26 cellular contexts compared by ENCODE assay signal in the genomic region with DNA sequence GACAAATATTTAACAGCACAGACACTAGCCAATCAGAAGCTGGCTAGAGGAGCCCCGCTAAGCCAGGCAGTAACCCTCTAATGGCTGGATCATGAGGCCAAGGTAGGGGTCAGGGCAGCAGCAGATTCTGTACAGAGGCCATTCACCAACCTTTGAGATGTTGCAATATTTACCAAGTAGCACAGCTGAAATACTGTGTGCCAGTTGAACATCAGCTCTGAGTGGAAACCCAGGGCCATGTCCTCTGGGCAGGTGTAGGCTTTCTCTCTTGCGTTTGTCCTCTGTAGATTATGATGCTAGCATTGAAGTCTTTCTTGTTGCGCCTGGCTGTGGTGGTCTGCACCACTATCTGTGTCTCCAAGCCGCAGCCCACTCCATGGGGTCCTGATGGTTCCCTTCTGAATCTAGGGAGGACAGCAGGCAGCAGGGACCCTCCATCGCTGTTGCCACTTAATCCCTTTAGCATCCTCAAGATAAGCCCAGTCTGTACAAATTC.
"Had no signal": no experiment of that assay in that cellular context is flagged by ENCODE, and none has a peak within 500 bp of the region (broad histone marks: within the 10 kb centered on the region; RNA-seq: fewer than 3 reads in every experiment).

No MANE protein-coding gene starts in this region.

- H3K27me3 ChIP-seq: right atrium auricular region, upper lobe of left lung, vagina had no signal

- H3K9me3 Mint-ChIP-seq: activated CD4-positive, alpha-beta memory T cell treated with anti-CD3 and anti-CD28 coated beads, Interleukin-2, amount 10 ng/mL, durations not matched to agents 7 days and 5 days; activated CD4-positive, alpha-beta T cell treated with anti-CD3 and anti-CD28 coated beads, Interleukin-2, amount 10 ng/mL, durations not matched to agents 7 days and 5 days; activated T-cell treated with anti-CD3 and anti-CD28 coated beads, Interleukin-2, amount 50 U/mL, for 24 hours; activated T-helper 17 cell treated with anti-CD3 and anti-CD28 coated beads, Interleukin-2, amount 50 U/mL, for 72 hours; immature natural killer cell; nephron; T-helper 1 cell treated with Interleukin-12 subunit alpha and Interleukin-12 subunit beta and Interleukin-4 antibody, amounts not matched to agents 30 μg/mL and 1 μg/mL, for 36 hours had no signal

- H3K9me3 ChIP-seq: gastroesophageal sphincter, mucosa of descending colon, neutrophil, prostate gland, right atrium auricular region, spleen, upper lobe of left lung, vagina had no signal

- H3K27ac Mint-ChIP-seq: activated CD4-positive, alpha-beta memory T cell treated with anti-CD3 and anti-CD28 coated beads, Interleukin-2, amount 10 ng/mL, durations not matched to agents 7 days and 5 days; activated CD4-positive, alpha-beta T cell treated with anti-CD3 and anti-CD28 coated beads, Interleukin-2, amount 10 ng/mL, durations not matched to agents 7 days and 5 days; activated T-cell treated with anti-CD3 and anti-CD28 coated beads, Interleukin-2, amount 50 U/mL, for 24 hours; activated T-helper 17 cell treated with anti-CD3 and anti-CD28 coated beads, Interleukin-2, amount 50 U/mL, for 72 hours; immature natural killer cell; nephron; T-helper 1 cell treated with Interleukin-12 subunit alpha and Interleukin-12 subunit beta and Interleukin-4 antibody, amounts not matched to agents 30 μg/mL and 1 μg/mL, for 36 hours had no signal

- H3K36me3 Mint-ChIP-seq: immature natural killer cell had no signal

- ATAC-seq: activated CD4-positive, CD25-positive, alpha-beta regulatory T cell treated with anti-CD3 and anti-CD28 coated beads, Interleukin-2, amount 50 U/mL, for 24 hours; activated T-helper 17 cell treated with anti-CD3 and anti-CD28 coated beads, Interleukin-2, amount 50 U/mL, for 72 hours; gastroesophageal sphincter; mucosa of descending colon had no signal

- H3K4me3 ChIP-seq: gastroesophageal sphincter, mucosa of descending colon, prostate gland, right atrium auricular region, spleen, upper lobe of left lung, vagina had no signal

- H3K4me3 Mint-ChIP-seq: activated CD4-positive, alpha-beta memory T cell treated with anti-CD3 and anti-CD28 coated beads, Interleukin-2, amount 10 ng/mL, durations not matched to agents 7 days and 5 days; activated CD4-positive, alpha-beta T cell treated with anti-CD3 and anti-CD28 coated beads, Interleukin-2, amount 10 ng/mL, durations not matched to agents 7 days and 5 days; activated T-cell treated with anti-CD3 and anti-CD28 coated beads, Interleukin-2, amount 50 U/mL, for 24 hours; activated T-helper 17 cell treated with anti-CD3 and anti-CD28 coated beads, Interleukin-2, amount 50 U/mL, for 72 hours; T-helper 1 cell treated with Interleukin-12 subunit alpha and Interleukin-12 subunit beta and Interleukin-4 antibody, amounts not matched to agents 30 μg/mL and 1 μg/mL, for 36 hours had no signal

- DNase-seq: activated CD4-positive, alpha-beta memory T cell treated with anti-CD3 and anti-CD28 coated beads, Interleukin-2, amount 10 ng/mL, durations not matched to agents 7 days and 5 days; activated CD4-positive, alpha-beta T cell treated with anti-CD3 and anti-CD28 coated beads, Interleukin-2, amount 10 ng/mL, durations not matched to agents 7 days and 5 days; activated CD8-positive, alpha-beta memory T cell treated with anti-CD3 and anti-CD28 coated beads, Interleukin-2, amount 50 U/mL, for 48 hours; activated gamma-delta T cell treated with Interleukin-2 at 50 U/mL for 16 hours; activated naive CD4-positive, alpha-beta T cell treated with anti-CD3 and anti-CD28 coated beads, Interleukin-2, amount 50 U/mL, for 16 hours; activated T-cell treated with anti-CD3 and anti-CD28 coated beads, Interleukin-2, amount 50 U/mL, for 24 hours; amniotic stem cell; caudate nucleus; cortex of kidney; hypothalamus; immature natural killer cell; mucosa of descending colon; spleen; stimulated activated naive CD4-positive, alpha-beta T cell treated with Interleukin-2 at 50 U/mL for 16 hours; T-helper 9 cell; upper lobe of left lung had no signal

- H3K36me3 ChIP-seq: gastroesophageal sphincter, neutrophil, prostate gland, right atrium auricular region, spleen, upper lobe of left lung, vagina had no signal

- H3K27ac ChIP-seq: gastroesophageal sphincter, neutrophil, prostate gland, spleen, upper lobe of left lung, vagina, VCaP had no signal
